In the genomic region with DNA sequence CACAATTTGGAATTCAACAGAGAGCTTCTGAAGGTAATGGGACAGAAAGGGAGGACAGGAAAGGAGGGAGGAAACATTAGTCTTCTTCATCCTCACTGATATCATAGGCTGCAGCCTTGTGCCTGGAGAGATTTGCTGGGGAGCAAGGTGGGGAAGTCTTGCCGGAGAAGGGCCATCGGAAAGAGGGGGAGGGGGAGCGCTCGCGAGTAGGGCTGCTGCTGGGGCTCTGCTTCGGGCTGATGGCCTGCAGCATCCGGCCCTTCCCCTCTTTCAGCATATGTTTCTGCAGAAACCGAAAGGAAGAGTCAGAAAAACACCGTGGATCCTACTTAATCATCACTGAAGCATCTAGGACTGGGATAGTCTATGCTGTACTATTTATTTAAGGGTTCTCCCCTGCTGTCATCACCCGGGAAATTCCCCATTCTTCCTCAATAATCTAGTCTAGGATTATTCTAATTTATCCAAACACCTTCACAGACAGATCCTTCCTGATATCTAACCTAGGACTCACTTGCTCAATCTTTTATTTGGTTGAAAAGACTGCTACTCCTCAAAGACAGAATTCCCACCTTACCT, we compare ENCODE assay signal across 29 cellular contexts. TPM values are rescaled to one million over a fixed set of nuclear protein-coding genes. Genes with fewer than 3 reads are reported as not detected.
DNase-seq lines count a peak whose midpoint lies in the region; ATAC-seq, FAIRE-seq and TF ChIP-seq lines count a peak whose summit lies in the region.
"Had no signal": no experiment of that assay in that cellular context is flagged by ENCODE, and none has a peak within 500 bp of the region (broad histone marks: within the 10 kb centered on the region; RNA-seq: fewer than 3 reads in every experiment).

No MANE protein-coding gene starts in this region.

- no peak overlapping the region for H3K27ac ChIP-seq in IMR-90 (ENCODE audit: insufficient read depth, low read length)
- H3K27ac ChIP-seq in HepG2 (ENCODE audit: extremely low read length, insufficient read depth, low read length) = no peak overlapping the region
- H3K27ac ChIP-seq: BLaER1 treated with 17β-estradiol and CSF1 and Interleukin-3, amounts not matched to agents 10 nM and 100 nM; transverse colon had no signal

- no peak overlapping the region; the same call in 1 of the 2 replicates for H3K4me2 ChIP-seq in IMR-90 (ENCODE audit: low read depth, low read length)
- H3K4me2 ChIP-seq in HepG2 (ENCODE audit: low read depth, low read length) = no peak overlapping the region

- dilution Hi-C loops in IMR-90 (cut with HindIII; ENCODE audit: low sequenced_read_pairs, unreplicated experiment) = no loop called here

- H4K5ac ChIP-seq in IMR-90 (ENCODE audit: low read depth, low read length) = no peak overlapping the region

- H3K56ac ChIP-seq in IMR-90 (ENCODE audit: extremely low read depth, insufficient read depth, low read length) = no peak overlapping the region

- H3K36me3 Mint-ChIP-seq in nephron progenitor cell (ENCODE audit: low read depth) = peaks cover 33% of the 10 kb centered on the region
- no peaks in the 10 kb centered on the region for H3K36me3 Mint-ChIP-seq in natural killer cell

- H2AK5ac ChIP-seq in IMR-90 (ENCODE audit: low read depth, low read length) = no peak overlapping the region

- H2AFZ ChIP-seq in IMR-90 (replicated peaks; ENCODE audit: low read length, poor library complexity) (peak overlapping the region; percentile 9), HepG2 (ENCODE audit: low read length) (no peak overlapping the region)

- H2BK120ac ChIP-seq in IMR-90 (ENCODE audit: low read depth, low read length) = no peak overlapping the region

- no peak overlapping the region for H3K4me3 ChIP-seq in IMR-90 (ENCODE audit: insufficient read depth, low read depth, low read length)
- H3K4me3 ChIP-seq in choroid plexus epithelial cell (ENCODE audit: low read depth, low read length) = no peak overlapping the region
- H3K4me3 ChIP-seq in HepG2 (replicated peaks in 1 of 3; ENCODE audit: insufficient read depth in 1 of 3, low read depth in 2 of 3, low read length in 3 of 3) = no peak overlapping the region
- H3K4me3 ChIP-seq: BLaER1 treated with 17β-estradiol and CSF1 and Interleukin-3, amounts not matched to agents 10 nM and 100 nM; heart left ventricle; SK-N-MC; transverse colon had no signal

- no peak for TF ChIP-seq CTCF in IMR-90 (conservative IDR thresholded peaks at IDR 0.05; ENCODE audit: low read depth, low read length)
- TF ChIP-seq CTCF in choroid plexus epithelial cell (conservative IDR thresholded peaks at IDR 0.05; ENCODE audit: low read depth, low read length) = no peak
- no peak for TF ChIP-seq CTCF in nephron progenitor cell (IDR thresholded peaks at IDR 0.05)
- TF ChIP-seq CTCF in HepG2 (CRISPR knock-in tag; IDR thresholded peaks at IDR 0.05) = no peak
- no peak for TF ChIP-seq CTCF in natural killer cell (IDR thresholded peaks at IDR 0.05)

- H3K4me1 Mint-ChIP-seq in nephron progenitor cell (no peaks in the 10 kb centered on the region), natural killer cell (peaks cover 28 to 32% of the 10 kb centered on the region in 2 donors)

- no peak for TF ChIP-seq RAD21 in IMR-90 (IDR thresholded peaks at IDR 0.05; ENCODE audit: low read length)
- TF ChIP-seq RAD21 in HepG2 (CRISPR knock-in tag; IDR thresholded peaks at IDR 0.05) = no peak

- H3K9me1 ChIP-seq in IMR-90 (ENCODE audit: insufficient read depth, low read length) = 0 out of 2 replicates have a peak, but pooled peaks cover 5% of the 10 kb centered on the region

- no peak overlapping the region for H3K4ac ChIP-seq in IMR-90 (ENCODE audit: low read depth, low read length)

- peak overlapping the region; percentile 58 for H3K27ac Mint-ChIP-seq in nephron progenitor cell
- H3K27ac Mint-ChIP-seq in natural killer cell = no peak overlapping the region
- H3K27ac Mint-ChIP-seq: stimulated activated effector memory CD8-positive, alpha-beta T cell treated with anti-CD3 and anti-CD28 coated beads, Interleukin-12 subunit alpha, Interleukin-12 subunit beta, amount 100 ng/mL, for 72 hours had no signal

- no peaks in the 10 kb centered on the region for H3K27me3 ChIP-seq in IMR-90 (ENCODE audit: control insufficient read depth, insufficient read depth, low read length)
- H3K27me3 ChIP-seq in HepG2 (ENCODE audit: control insufficient read depth in 1 of 2, insufficient read depth in 2 of 2, low read length in 2 of 2) = no peaks in the 10 kb centered on the region
- H3K27me3 ChIP-seq: BLaER1 treated with 17β-estradiol and CSF1 and Interleukin-3, amounts not matched to agents 10 nM and 100 nM; heart left ventricle; transverse colon had no signal

- CTCF ChIA-PET in IMR-90 (lab: Yijun Ruan, JAX) (interaction anchor here (1.0 kb wide), 1 partner anchor 41 kb away, joined by 4 read pairs; no protein-coding TSS in a partner anchor), HepG2 (lab: Yijun Ruan, JAX; ENCODE audit: low intra/inter-chr PET ratio, low total read pairs) (no interaction called here)

- H2BK20ac ChIP-seq in IMR-90 (ENCODE audit: low read depth, low read length) = no peak overlapping the region

- H3K27me3 Mint-ChIP-seq in nephron progenitor cell (ENCODE audit: low read depth, poor library complexity) (no peaks in the 10 kb centered on the region), natural killer cell (ENCODE audit: low read depth in 2 of 2) (no peaks in the 10 kb centered on the region)
- H3K27me3 Mint-ChIP-seq: naive thymus-derived CD4-positive, alpha-beta T cell had no signal

- POLR2A ChIA-PET in IMR-90 (lab: Charles Lee; ENCODE audit: unreplicated experiment) = no interaction called here
- POLR2A ChIA-PET in HepG2 (lab: Yijun Ruan, JAX) = no interaction called here

- no peaks in the 10 kb centered on the region for H3K79me2 ChIP-seq in HepG2 (ENCODE audit: insufficient read depth, low read length)

- H3K14ac ChIP-seq in IMR-90 (replicated peaks; ENCODE audit: low read depth, low read length) = no peak overlapping the region

- H3K36me3 ChIP-seq in IMR-90 (ENCODE audit: control insufficient read depth, insufficient read depth, low read length) = peaks cover 38% of the 10 kb centered on the region
- H3K36me3 ChIP-seq in HepG2 (replicated peaks in 1 of 2; ENCODE audit: control insufficient read depth in 1 of 2, insufficient read depth in 2 of 2, low read length in 2 of 2) = peaks cover 8 to 47% of the 10 kb centered on the region in 2 experiments

- intact Hi-C loops in IMR-90 (cut with micrococcal nuclease) = no loop called here
- intact Hi-C loops in HepG2 (cut with micrococcal nuclease; ENCODE audit: unreplicated experiment) = no loop called here
- intact Hi-C loops in natural killer cell (cut with micrococcal nuclease) = no loop called here

- peak; percentile 86 for ATAC-seq in IMR-90 (ENCODE audit: low read depth)
- ATAC-seq in HepG2 = no peak
- no peak for ATAC-seq in natural killer cell
- ATAC-seq: activated CD4-positive, CD25-positive, alpha-beta regulatory T cell treated with anti-CD3 and anti-CD28 coated beads, Interleukin-2, amount 50 U/mL, for 24 hours; activated naive CD4-positive, alpha-beta T cell treated with anti-CD3 and anti-CD28 coated beads, Interleukin-2, amount 50 U/mL, for 72 hours; esophagus mucosa; heart left ventricle; naive thymus-derived CD4-positive, alpha-beta T cell; stimulated activated effector memory CD8-positive, alpha-beta T cell treated with anti-CD3 and anti-CD28 coated beads, Interleukin-12 subunit alpha, Interleukin-12 subunit beta, amount 100 ng/mL, for 72 hours had no signal

- in situ Hi-C loops in IMR-90 (cut with MboI; ENCODE audit: low sequenced_read_pairs) = no loop called here
- in situ Hi-C loops in HepG2 (cut with HindIII; ENCODE audit: extremely low pct_ligation_motif_present, low pct_unique_long_range_greater_than_20kb) = no loop called here

- peaks cover 13% of the 10 kb centered on the region for H3K9me3 Mint-ChIP-seq in nephron progenitor cell
- no peaks in the 10 kb centered on the region for H3K9me3 Mint-ChIP-seq in natural killer cell
- H3K9me3 Mint-ChIP-seq: activated naive CD4-positive, alpha-beta T cell treated with anti-CD3 and anti-CD28 coated beads, Interleukin-2, amount 50 U/mL, for 72 hours; naive thymus-derived CD4-positive, alpha-beta T cell; stimulated activated effector memory CD8-positive, alpha-beta T cell treated with anti-CD3 and anti-CD28 coated beads, Interleukin-12 subunit alpha, Interleukin-12 subunit beta, amount 100 ng/mL, for 72 hours had no signal

- H2BK15ac ChIP-seq in IMR-90 (ENCODE audit: low read depth, low read length) = no peak overlapping the region

- no peak overlapping the region for H3K23ac ChIP-seq in IMR-90 (ENCODE audit: low read depth, low read length)

- no peak for FAIRE-seq in HepG2 (lab: Jason Lieb, UNC)
- FAIRE-seq: keratinocyte had no signal

- H3K79me1 ChIP-seq in IMR-90 (ENCODE audit: low read depth in 1 of 2, low read length in 2 of 2) = peaks cover 5 to 14% of the 10 kb centered on the region in 2 experiments; a peak in 3 of 4 replicates

- peaks cover 4% of the 10 kb centered on the region; the same call in 1 of the 2 replicates for H3K4me1 ChIP-seq in IMR-90 (ENCODE audit: control insufficient read depth, insufficient read depth, low read length)
- peaks cover 8% of the 10 kb centered on the region for H3K4me1 ChIP-seq in HepG2 (ENCODE audit: insufficient read depth, low read length)
- H3K4me1 ChIP-seq: heart left ventricle, transverse colon had no signal

- H4K91ac ChIP-seq in IMR-90 (ENCODE audit: insufficient read depth, low read depth, low read length) = no peak overlapping the region

- no peak for TF ChIP-seq POLR2A in IMR-90 (IDR thresholded peaks at IDR 0.05; ENCODE audit: low read depth, low read length)
- no peak for TF ChIP-seq POLR2A in HepG2 (IDR thresholded peaks at IDR 0.05; ENCODE audit: insufficient read depth in 1 of 2, low read depth in 2 of 2, low read length in 2 of 2)

- BruUV-seq in IMR-90 (replicated peaks; lab: Mats Ljungman, UMichigan) = no TSS peak
- BruUV-seq in HepG2 (replicated peaks; lab: Mats Ljungman, UMichigan) = no TSS peak

- WGBS in IMR-90 (ENCODE audit: extremely low coverage in 2 of 2, insufficient read length in 1 of 2), 2 experiments = no CpG with 5 or more reads among the region's 10 CpGs
- WGBS in HepG2 (ENCODE audit: low lambda C conversion rate) = 95% methylated on average over 10 of the region's 10 CpGs

- DNase-seq in EH (ENCODE audit: low read depth) = peak; percentile 57
- DNase-seq in IMR-90 = peak; percentile 78
- DNase-seq in choroid plexus epithelial cell (ENCODE audit: low read depth) = peak; percentile 77
- DNase-seq in nephron progenitor cell = no peak
- DNase-seq in HepG2 (ENCODE audit: low spot score) = no peak
- DNase-seq in natural killer cell = no peak
- no peak for DNase-seq in COLO829 (ENCODE audit: low spot score)
- DNase-seq: activated CD4-positive, alpha-beta T cell treated with anti-CD3 and anti-CD28 coated beads, Interleukin-2, amount 50 U/mL, for 48 hours; activated CD8-positive, alpha-beta memory T cell treated with anti-CD3 and anti-CD28 coated beads, Interleukin-2, amount 50 U/mL, for 4 hours; anterior cingulate cortex; caudate nucleus; cortex of kidney; foreskin fibroblast; GDM1; heart left ventricle; naive thymus-derived CD4-positive, alpha-beta T cell; NCI-H1048; NCI-H1694; NCI-H446 treated with DMSO at 0.1 percent for 48 hours; occipital lobe; transverse colon had no signal

- peak overlapping the region; percentile 12 for H2AK9ac ChIP-seq in IMR-90 (replicated peaks; ENCODE audit: low read depth, low read length, poor library complexity)

- H3K9me3 ChIP-seq in IMR-90 (ENCODE audit: control insufficient read depth, insufficient read depth, low read length) = no peaks in the 10 kb centered on the region
- H3K9me3 ChIP-seq in HepG2 (ENCODE audit: low read length) = no peaks in the 10 kb centered on the region
- H3K9me3 ChIP-seq: BLaER1 treated with 17β-estradiol and CSF1 and Interleukin-3, amounts not matched to agents 10 nM and 100 nM; heart left ventricle; transverse colon had no signal

- no peak overlapping the region for H2BK5ac ChIP-seq in IMR-90 (ENCODE audit: low read depth, low read length, poor library complexity, severe bottlenecking)

- no peak overlapping the region for H3K9ac ChIP-seq in IMR-90 (ENCODE audit: low read depth, low read length)
- H3K9ac ChIP-seq in HepG2 (ENCODE audit: insufficient read depth, low read depth, low read length) = no peak overlapping the region
- H3K9ac ChIP-seq: BLaER1 treated with 17β-estradiol and CSF1 and Interleukin-3, amounts not matched to agents 10 nM and 100 nM had no signal

- TF ChIP-seq EP300 in HepG2 (IDR thresholded peaks at IDR 0.05; ENCODE audit: low read depth in 2 of 2, low read length in 2 of 2) (no peak), HepG2 (CRISPR knock-in tag; IDR thresholded peaks at IDR 0.05; ENCODE audit: borderline replicate concordance) (no peak)

- no peaks in the 10 kb centered on the region for H4K20me1 ChIP-seq in IMR-90 (ENCODE audit: insufficient read depth, low read length)
- no peaks in the 10 kb centered on the region for H4K20me1 ChIP-seq in HepG2 (ENCODE audit: insufficient read depth, low read length)

- H4K8ac ChIP-seq in IMR-90 (ENCODE audit: low read depth in 2 of 2, low read length in 2 of 2) = no peak overlapping the region

- no peak overlapping the region for H3K18ac ChIP-seq in IMR-90 (ENCODE audit: low read depth, low read length)

- H3K4me3 Mint-ChIP-seq in nephron progenitor cell = no peak overlapping the region
- H3K4me3 Mint-ChIP-seq in natural killer cell = no peak overlapping the region
- H3K4me3 Mint-ChIP-seq: naive thymus-derived CD4-positive, alpha-beta T cell; stimulated activated effector memory CD8-positive, alpha-beta T cell treated with anti-CD3 and anti-CD28 coated beads, Interleukin-12 subunit alpha, Interleukin-12 subunit beta, amount 100 ng/mL, for 72 hours had no signal

RNA-seq across cellular contexts. Expression of gene SLC51A, which starts 22.4 kb away (rescaled TPM):
- total RNA-seq in IMR-90 (2012; rRNA removed) = not detected in 2 replicates
- polyA plus RNA-seq in IMR-90 (2012; rRNA removed) = not detected in 2 replicates
- not detected in 2 replicates for polyA plus RNA-seq in IMR-90 (2012; cell fraction: cytosol; rRNA removed)
- not detected in 2 replicates for polyA plus RNA-seq in IMR-90 (2012; cell fraction: nucleus; rRNA removed; ENCODE audit: low replicate concordance)
- 3.8 and 4.3 TPM in 2 replicates for total RNA-seq in HepG2 (2016; rRNA removed; fragmentation: Illumina TruSeq; extraction: Trizol)
- total RNA-seq in HepG2 (2016; cell fraction: cytosol; rRNA removed; fragmentation: Illumina TruSeq; extraction: Trizol; ENCODE audit: low read depth) = 1.8 and 2.1 TPM in 2 replicates
- total RNA-seq in HepG2 (2016; cell fraction: insoluble cytoplasmic fraction; rRNA removed; fragmentation: Illumina TruSeq; extraction: Trizol) = 2.3 and 4.7 TPM in 2 replicates
- total RNA-seq in HepG2 (2016; cell fraction: membrane; rRNA removed; fragmentation: Illumina TruSeq; extraction: Trizol) = 1.2 and 1.5 TPM in 2 replicates
- 3.7 and 5.8 TPM in 2 replicates for total RNA-seq in HepG2 (2016; cell fraction: nucleus; rRNA removed; fragmentation: Illumina TruSeq; extraction: Trizol)
- 48.8 and 96.4 TPM in 2 replicates for polyA plus RNA-seq in HepG2 (2011; rRNA removed)
- polyA plus RNA-seq in HepG2 (2011; cell fraction: cytosol; rRNA removed) = 21.3 and 40.5 TPM in 2 replicates
- polyA plus RNA-seq in HepG2 (2011; cell fraction: nucleus; rRNA removed) = 286 and 508 TPM in 2 replicates
- polyA plus RNA-seq in HepG2 (2012) = 60.6 and 133 TPM in 2 replicates
- polyA plus RNA-seq in HepG2 (2016; cell fraction: cytosol; fragmentation: Illumina TruSeq; extraction: Trizol; ENCODE audit: low read depth) = 1.3 and 1.5 TPM in 2 replicates
- polyA plus RNA-seq in HepG2 (2016; cell fraction: insoluble cytoplasmic fraction; fragmentation: Illumina TruSeq; extraction: Trizol; ENCODE audit: low read depth) = 1.2 and 2.5 TPM in 2 replicates
- 1.7 TPM in 2 replicates for polyA plus RNA-seq in HepG2 (2016; cell fraction: membrane; fragmentation: Illumina TruSeq; extraction: Trizol; ENCODE audit: low read depth)
- 9.4 and 12.9 TPM in 2 replicates for polyA plus RNA-seq in HepG2 (2016; cell fraction: nucleus; fragmentation: Illumina TruSeq; extraction: Trizol; ENCODE audit: insufficient read depth, low read depth)
- polyA minus RNA-seq in HepG2 (2011; rRNA and poly(A)+ RNA removed; ENCODE audit: low replicate concordance) = 29.6 TPM in 1 of 2 replicates, not detected in the other
- polyA minus RNA-seq in HepG2 (2011; cell fraction: cytosol; rRNA and poly(A)+ RNA removed) = 7.6 and 19.3 TPM in 2 replicates
- polyA minus RNA-seq in HepG2 (2011; cell fraction: nucleus; rRNA and poly(A)+ RNA removed) = 24.8 and 52.6 TPM in 2 replicates
- not detected for total RNA-seq in natural killer cell
- total RNA-seq: activated naive CD4-positive, alpha-beta T cell treated with anti-CD3 and anti-CD28 coated beads, Interleukin-2, amount 50 U/mL, for 72 hours; esophagus mucosa; naive thymus-derived CD4-positive, alpha-beta T cell; occipital lobe; T-helper 1 cell treated with Interleukin-12 subunit alpha and Interleukin-12 subunit beta and Interleukin-4 antibody, amounts not matched to agents 30 ng/mL and 1 ng/mL, for 36 hours had no signal
- polyA plus RNA-seq: keratinocyte had no signal

RNA-seq across cellular contexts. Expression of gene ZDHHC19, which starts 27.5 kb away (rescaled TPM):
- total RNA-seq in IMR-90 (2012; rRNA removed) = not detected in 2 replicates
- 0.09 TPM in 1 of 2 replicates, not detected in the other for polyA plus RNA-seq in IMR-90 (2012; rRNA removed)
- polyA plus RNA-seq in IMR-90 (2012; cell fraction: cytosol; rRNA removed) = not detected in 2 replicates
- 0.07 and 0.28 TPM in 2 replicates for polyA plus RNA-seq in IMR-90 (2012; cell fraction: nucleus; rRNA removed; ENCODE audit: low replicate concordance)
- total RNA-seq in HepG2 (2016; rRNA removed; fragmentation: Illumina TruSeq; extraction: Trizol) = 0.22 TPM in 1 of 2 replicates, not detected in the other
- not detected in 2 replicates for total RNA-seq in HepG2 (2016; cell fraction: cytosol; rRNA removed; fragmentation: Illumina TruSeq; extraction: Trizol; ENCODE audit: low read depth)
- total RNA-seq in HepG2 (2016; cell fraction: insoluble cytoplasmic fraction; rRNA removed; fragmentation: Illumina TruSeq; extraction: Trizol) = not detected in 2 replicates
- total RNA-seq in HepG2 (2016; cell fraction: membrane; rRNA removed; fragmentation: Illumina TruSeq; extraction: Trizol) = not detected in 2 replicates
- total RNA-seq in HepG2 (2016; cell fraction: nucleus; rRNA removed; fragmentation: Illumina TruSeq; extraction: Trizol) = not detected in 2 replicates
- polyA plus RNA-seq in HepG2 (2011; rRNA removed) = 0.53 and 0.97 TPM in 2 replicates
- 0.47 TPM in 2 replicates for polyA plus RNA-seq in HepG2 (2011; cell fraction: cytosol; rRNA removed)
- polyA plus RNA-seq in HepG2 (2011; cell fraction: nucleus; rRNA removed) = 1.5 and 1.9 TPM in 2 replicates
- polyA plus RNA-seq in HepG2 (2012) = 1.2 and 3.4 TPM in 2 replicates
- 0.43 TPM in 1 of 2 replicates, not detected in the other for polyA plus RNA-seq in HepG2 (2016; cell fraction: cytosol; fragmentation: Illumina TruSeq; extraction: Trizol; ENCODE audit: low read depth)
- polyA plus RNA-seq in HepG2 (2016; cell fraction: insoluble cytoplasmic fraction; fragmentation: Illumina TruSeq; extraction: Trizol; ENCODE audit: low read depth) = 0.53 TPM in 1 of 2 replicates, not detected in the other
- not detected in 2 replicates for polyA plus RNA-seq in HepG2 (2016; cell fraction: membrane; fragmentation: Illumina TruSeq; extraction: Trizol; ENCODE audit: low read depth)
- polyA plus RNA-seq in HepG2 (2016; cell fraction: nucleus; fragmentation: Illumina TruSeq; extraction: Trizol; ENCODE audit: insufficient read depth, low read depth) = not detected in 2 replicates
- polyA minus RNA-seq in HepG2 (2011; rRNA and poly(A)+ RNA removed; ENCODE audit: low replicate concordance) = 0.30 TPM in 1 of 2 replicates, not detected in the other
- not detected in 2 replicates for polyA minus RNA-seq in HepG2 (2011; cell fraction: cytosol; rRNA and poly(A)+ RNA removed)
- polyA minus RNA-seq in HepG2 (2011; cell fraction: nucleus; rRNA and poly(A)+ RNA removed) = 0.26 and 1.1 TPM in 2 replicates
- not detected for total RNA-seq in natural killer cell
- total RNA-seq: activated naive CD4-positive, alpha-beta T cell treated with anti-CD3 and anti-CD28 coated beads, Interleukin-2, amount 50 U/mL, for 72 hours; esophagus mucosa; heart left ventricle; occipital lobe; T-helper 1 cell treated with Interleukin-12 subunit alpha and Interleukin-12 subunit beta and Interleukin-4 antibody, amounts not matched to agents 30 ng/mL and 1 ng/mL, for 36 hours; transverse colon had no signal
- polyA plus RNA-seq: keratinocyte; naive thymus-derived CD4-positive, alpha-beta T cell had no signal

RNA-seq across cellular contexts. Expression of gene PCYT1A, which starts 48.8 kb away (rescaled TPM):
- total RNA-seq in IMR-90 (2012; rRNA removed) (124 and 127 TPM in 2 replicates), HepG2 (2016; rRNA removed; fragmentation: Illumina TruSeq; extraction: Trizol) (45.3 and 53.2 TPM in 2 replicates), natural killer cell (100 to 1,000 TPM; 105 to 123 (median 110) TPM)
- polyA plus RNA-seq in IMR-90 (2012; rRNA removed) (56.5 and 62.8 TPM in 2 replicates), HepG2 (2011; rRNA removed) (26.4 and 28.5 TPM in 2 replicates)
- polyA plus RNA-seq in IMR-90 (2012; cell fraction: cytosol; rRNA removed) = 26.3 and 31.5 TPM in 2 replicates
- polyA plus RNA-seq in IMR-90 (2012; cell fraction: nucleus; rRNA removed; ENCODE audit: low replicate concordance) = 50.4 and 147 TPM in 2 replicates
- 13.8 and 14.6 TPM in 2 replicates for total RNA-seq in HepG2 (2016; cell fraction: cytosol; rRNA removed; fragmentation: Illumina TruSeq; extraction: Trizol; ENCODE audit: low read depth)
- 46.3 and 55.2 TPM in 2 replicates for total RNA-seq in HepG2 (2016; cell fraction: insoluble cytoplasmic fraction; rRNA removed; fragmentation: Illumina TruSeq; extraction: Trizol)
- 13.3 and 14.5 TPM in 2 replicates for total RNA-seq in HepG2 (2016; cell fraction: membrane; rRNA removed; fragmentation: Illumina TruSeq; extraction: Trizol)
- 47.1 and 49.4 TPM in 2 replicates for total RNA-seq in HepG2 (2016; cell fraction: nucleus; rRNA removed; fragmentation: Illumina TruSeq; extraction: Trizol)
- 16.4 and 21.4 TPM in 2 replicates for polyA plus RNA-seq in HepG2 (2011; cell fraction: cytosol; rRNA removed)
- 62.7 and 74.7 TPM in 2 replicates for polyA plus RNA-seq in HepG2 (2011; cell fraction: nucleus; rRNA removed)
- polyA plus RNA-seq in HepG2 (2012) = 25.2 and 26.1 TPM in 2 replicates
- 3.8 and 4.3 TPM in 2 replicates for polyA plus RNA-seq in HepG2 (2016; cell fraction: cytosol; fragmentation: Illumina TruSeq; extraction: Trizol; ENCODE audit: low read depth)
- polyA plus RNA-seq in HepG2 (2016; cell fraction: insoluble cytoplasmic fraction; fragmentation: Illumina TruSeq; extraction: Trizol; ENCODE audit: low read depth) = 44.0 and 44.3 TPM in 2 replicates
- 5.2 and 5.6 TPM in 2 replicates for polyA plus RNA-seq in HepG2 (2016; cell fraction: membrane; fragmentation: Illumina TruSeq; extraction: Trizol; ENCODE audit: low read depth)
- 61.7 and 67.8 TPM in 2 replicates for polyA plus RNA-seq in HepG2 (2016; cell fraction: nucleus; fragmentation: Illumina TruSeq; extraction: Trizol; ENCODE audit: insufficient read depth, low read depth)
- polyA minus RNA-seq in HepG2 (2011; rRNA and poly(A)+ RNA removed; ENCODE audit: low replicate concordance) = 104 and 131 TPM in 2 replicates
- 27.9 and 30.3 TPM in 2 replicates for polyA minus RNA-seq in HepG2 (2011; cell fraction: cytosol; rRNA and poly(A)+ RNA removed)
- polyA minus RNA-seq in HepG2 (2011; cell fraction: nucleus; rRNA and poly(A)+ RNA removed) = 110 and 122 TPM in 2 replicates

Comparison
In these comparisons a context has a peak if more than half of its experiments do, and no peak if none do; other contexts are left out.
1. DNase-seq: peak in EH (single experiment), IMR-90 (single experiment) and choroid plexus epithelial cell (single experiment); none in nephron progenitor cell (single experiment), HepG2 (single experiment), natural killer cell (single experiment) and COLO829 (single experiment).